Comparison of ENCODE assay signal across 26 cellular contexts in the genomic region with DNA sequence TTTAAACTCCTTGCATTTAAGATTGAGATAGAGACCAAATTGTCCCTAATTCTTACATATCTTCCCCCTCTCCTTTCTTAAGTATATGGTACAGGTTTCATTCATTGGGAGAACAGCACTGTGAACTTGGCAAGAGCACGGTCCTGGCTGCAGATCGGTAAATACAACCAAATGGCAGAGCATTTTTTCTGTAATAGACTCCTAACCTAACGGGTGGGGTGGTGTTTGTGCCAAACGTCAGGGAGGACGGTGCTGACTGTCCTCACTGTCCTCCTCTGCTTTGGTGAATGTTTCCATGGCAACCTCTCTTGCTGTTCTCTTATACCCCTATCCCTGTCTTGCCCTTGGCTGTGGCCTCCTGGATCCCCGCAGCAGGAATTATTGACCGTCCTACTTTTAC. TPM values are rescaled to one million over a fixed set of nuclear protein-coding genes. Genes with fewer than 3 reads are reported as not detected.
A peak's percentile ranks its signal among the peaks of the same experiment; 100 is the strongest.
DNase-seq lines count a peak whose midpoint lies in the region; ATAC-seq and TF ChIP-seq lines count a peak whose summit lies in the region.
"Had no signal": no experiment of that assay in that cellular context is flagged by ENCODE, and none has a peak within 500 bp of the region (broad histone marks: within the 10 kb centered on the region; RNA-seq: fewer than 3 reads in every experiment).

No MANE protein-coding gene starts in this region.

- H3K4me1 Mint-ChIP-seq in activated CD4-positive, alpha-beta T cell treated with anti-CD3 and anti-CD28 coated beads for 36 hours: no peaks in the 10 kb centered on the region
- H3K4me1 Mint-ChIP-seq: activated naive CD4-positive, alpha-beta T cell treated with anti-CD3 and anti-CD28 coated beads, Interleukin-2, amount 50 U/mL, for 24 hours; B cell; naive thymus-derived CD8-positive, alpha-beta T cell had no signal

- in situ Hi-C loops in gastrocnemius medialis (cut with MboI; ENCODE audit: low sequenced_read_pairs in 4 of 4): no loop called here

- ATAC-seq in gastrocnemius medialis: peak in 1 of 2 donors; percentile 18
- no peak for ATAC-seq in activated CD4-positive, alpha-beta T cell treated with anti-CD3 and anti-CD28 coated beads for 36 hours
- ATAC-seq: A549; activated CD8-positive, alpha-beta T cell treated with anti-CD3 and anti-CD28 coated beads, Interleukin-2, amount 10 ng/mL, durations not matched to agents 7 days and 5 days; naive thymus-derived CD8-positive, alpha-beta T cell had no signal

- no peaks in the 10 kb centered on the region for H3K9me3 Mint-ChIP-seq in activated CD4-positive, alpha-beta T cell treated with anti-CD3 and anti-CD28 coated beads for 36 hours (ENCODE audit: low read depth)
- H3K9me3 Mint-ChIP-seq: activated naive CD4-positive, alpha-beta T cell treated with anti-CD3 and anti-CD28 coated beads, Interleukin-2, amount 50 U/mL, for 24 hours; activated T-helper 2 cell treated with anti-CD3 and anti-CD28 coated beads, Interferon-gamma antibody, Interleukin-2, Interleukin-4, amounts not matched to agents 10 μg/mL and 5 μg/mL and 100 μg/mL, durations not matched to agents 14 hours and 24 hours and 36 hours had no signal

- POLR2A ChIA-PET in activated CD4-positive, alpha-beta T cell treated with anti-CD3 and anti-CD28 coated beads for 36 hours (lab: Charles Lee): no interaction called here
- POLR2A ChIA-PET in SK-N-SH (lab: Yijun Ruan, JAX): no interaction called here

- H3F3A ChIP-seq in SK-N-SH (replicated peaks; ENCODE audit: insufficient read depth): peaks cover 18% of the 10 kb centered on the region

- no peak overlapping the region for H3K4me2 ChIP-seq in SK-N-SH
- H3K4me2 ChIP-seq: A549 had no signal

- no peak for TF ChIP-seq EP300 in SK-N-SH (IDR thresholded peaks at IDR 0.05; ENCODE audit: borderline replicate concordance in 1 of 2, low read depth in 1 of 2, low read length in 1 of 2)

- DNase-seq in left ventricle myocardium inferior (no peak), cardiac septum (ENCODE audit: low spot score) (no peak), esophagus squamous epithelium (lab: John Stamatoyannopoulos, UW) (no peak), gastrocnemius medialis (no peak), NCI-H510A treated with DMSO at 0.1 percent for 48 hours (lab: John Stamatoyannopoulos, UW) (no peak), hepatic stellate cell (ENCODE audit: low spot score) (no peak), SK-N-SH (no peak)
- DNase-seq in activated CD4-positive, alpha-beta T cell treated with anti-CD3 and anti-CD28 coated beads for 36 hours: no peak
- DNase-seq: activated CD8-positive, alpha-beta T cell treated with anti-CD3 and anti-CD28 coated beads, Interleukin-2, amount 10 ng/mL, durations not matched to agents 7 days and 5 days; DMS53; GF-D8; H7; MG63; naive thymus-derived CD8-positive, alpha-beta T cell; NCI-H1105 treated with DMSO at 0.1 percent for 48 hours; NCI-H2029 treated with DMSO at 0.1 percent for 48 hours; NCI-H82; nucleus accumbens; spleen; T-helper 2 cell had no signal

- H3K27me3 ChIP-seq in left ventricle myocardium inferior (ENCODE audit: low read depth): no peaks in the 10 kb centered on the region
- H3K27me3 ChIP-seq in esophagus squamous epithelium: no peaks in the 10 kb centered on the region
- H3K27me3 ChIP-seq in gastrocnemius medialis: no peaks in the 10 kb centered on the region
- no peaks in the 10 kb centered on the region for H3K27me3 ChIP-seq in SK-N-SH (ENCODE audit: insufficient read depth)
- H3K27me3 ChIP-seq: MG63, spleen, testis had no signal

- H3K36me3 ChIP-seq in left ventricle myocardium inferior (no peaks in the 10 kb centered on the region), esophagus squamous epithelium (no peaks in the 10 kb centered on the region), gastrocnemius medialis (no peaks in the 10 kb centered on the region), SK-N-SH (replicated peaks in 1 of 2; ENCODE audit: control insufficient read depth in 1 of 2, insufficient read depth in 2 of 2, low read length in 1 of 2) (no peaks in the 10 kb centered on the region)
- H3K36me3 ChIP-seq: cardiac muscle cell, MG63, spleen had no signal

- H3K4me1 ChIP-seq in left ventricle myocardium inferior (peaks cover 58% of the 10 kb centered on the region), esophagus squamous epithelium (peaks cover 0 to 30% (median 10%) of the 10 kb centered on the region in 3 donors), gastrocnemius medialis (peaks cover 39 to 57% of the 10 kb centered on the region in 2 donors), SK-N-SH (ENCODE audit: control insufficient read depth in 1 of 2, insufficient read depth in 2 of 2, low read depth in 1 of 2, low read length in 1 of 2) (peaks cover 11 to 14% of the 10 kb centered on the region in 2 experiments; a peak in 3 of 4 replicates)
- H3K4me1 ChIP-seq: A549, spleen had no signal

- 71 to 86% methylated on average over 7 of the region's 7 CpGs for WGBS in esophagus squamous epithelium, 2 donors
- 93% methylated on average over 7 of the region's 7 CpGs for WGBS in SK-N-SH (ENCODE audit: low lambda C conversion rate)

- TF ChIP-seq RAD21 in SK-N-SH (IDR thresholded peaks at IDR 0.05; ENCODE audit: low read length): no peak

- H3K27ac ChIP-seq in left ventricle myocardium inferior (replicated peaks) (peak overlapping the region; percentile 25), esophagus squamous epithelium (peak overlapping the region; percentile 12 to 80 (median 66)), gastrocnemius medialis (peak overlapping the region; percentile 38 to 69 (median 56)), SK-N-SH (ENCODE audit: low read depth in 2 of 2, low read length in 1 of 2) (no peak overlapping the region)
- H3K27ac ChIP-seq: A549, cardiac muscle cell, testis had no signal

- TF ChIP-seq CTCF in left ventricle myocardium inferior (IDR thresholded peaks at IDR 0.05; ENCODE audit: borderline replicate concordance) (no peak), esophagus squamous epithelium (IDR thresholded peaks at IDR 0.05) (no peak), gastrocnemius medialis (IDR thresholded peaks at IDR 0.05 in 4 of 5, conservative IDR thresholded peaks at IDR 0.05 in 1 of 5) (no peak), SK-N-SH (IDR thresholded peaks at IDR 0.05) (no peak)

- intact Hi-C loops in left ventricle myocardium inferior (cut with micrococcal nuclease): no loop called here
- intact Hi-C loops in cardiac septum (cut with DNase I): no loop called here
- intact Hi-C loops in esophagus squamous epithelium (cut with DNase I): no loop called here
- intact Hi-C loops in gastrocnemius medialis (cut with DNase I; ENCODE audit: low total_unique reads): no loop called here
- intact Hi-C loops in activated CD4-positive, alpha-beta T cell treated with anti-CD3 and anti-CD28 coated beads for 36 hours (cut with DNase I, micrococcal nuclease): no loop called here

- no peaks in the 10 kb centered on the region for H3K9me2 ChIP-seq in SK-N-SH

- TF ChIP-seq POLR2A in esophagus squamous epithelium (IDR thresholded peaks at IDR 0.05) (no peak), gastrocnemius medialis (IDR thresholded peaks at IDR 0.05) (no peak)

- H3K9me3 ChIP-seq in left ventricle myocardium inferior (replicated peaks): no peaks in the 10 kb centered on the region
- no peaks in the 10 kb centered on the region for H3K9me3 ChIP-seq in esophagus squamous epithelium
- H3K9me3 ChIP-seq in gastrocnemius medialis: no peaks in the 10 kb centered on the region
- no peaks in the 10 kb centered on the region for H3K9me3 ChIP-seq in SK-N-SH
- H3K9me3 ChIP-seq: A549, MG63, spleen, testis had no signal

- H3K4me3 ChIP-seq in left ventricle myocardium inferior (no peak overlapping the region), esophagus squamous epithelium (no peak overlapping the region), gastrocnemius medialis (no peak overlapping the region), SK-N-SH (ENCODE audit: low read depth in 2 of 2, low read length in 1 of 2) (no peak overlapping the region)
- H3K4me3 ChIP-seq: A549, cardiac muscle cell, MG63, spleen, testis had no signal

- H3K27me3 Mint-ChIP-seq in activated CD4-positive, alpha-beta T cell treated with anti-CD3 and anti-CD28 coated beads for 36 hours: no peaks in the 10 kb centered on the region
- H3K27me3 Mint-ChIP-seq: activated naive CD4-positive, alpha-beta T cell treated with anti-CD3 and anti-CD28 coated beads, Interleukin-2, amount 50 U/mL, for 24 hours; B cell had no signal

- H4K20me1 ChIP-seq in SK-N-SH (ENCODE audit: insufficient read depth): no peaks in the 10 kb centered on the region

- CTCF ChIA-PET in activated CD4-positive, alpha-beta T cell treated with anti-CD3 and anti-CD28 coated beads for 36 hours (lab: Charles Lee): no interaction called here
- CTCF ChIA-PET in SK-N-SH (lab: Yijun Ruan, JAX): no interaction called here

- H3K9ac ChIP-seq in SK-N-SH: no peak overlapping the region

- H3K4me3 Mint-ChIP-seq in activated CD4-positive, alpha-beta T cell treated with anti-CD3 and anti-CD28 coated beads for 36 hours: no peak overlapping the region
- H3K4me3 Mint-ChIP-seq: activated CD8-positive, alpha-beta T cell treated with anti-CD3 and anti-CD28 coated beads, Interleukin-2, amount 10 ng/mL, durations not matched to agents 7 days and 5 days; activated naive CD4-positive, alpha-beta T cell treated with anti-CD3 and anti-CD28 coated beads, Interleukin-2, amount 50 U/mL, for 24 hours; B cell; naive thymus-derived CD8-positive, alpha-beta T cell had no signal

- no peak overlapping the region for H2AFZ ChIP-seq in SK-N-SH (ENCODE audit: low read depth)

- no peaks in the 10 kb centered on the region for H3K36me3 Mint-ChIP-seq in activated CD4-positive, alpha-beta T cell treated with anti-CD3 and anti-CD28 coated beads for 36 hours (ENCODE audit: low read depth)
- H3K36me3 Mint-ChIP-seq: activated naive CD4-positive, alpha-beta T cell treated with anti-CD3 and anti-CD28 coated beads, Interleukin-2, amount 50 U/mL, for 24 hours had no signal

- peaks cover 26% of the 10 kb centered on the region; the same call in 1 of the 2 replicates for H3K79me2 ChIP-seq in SK-N-SH (ENCODE audit: insufficient read depth)

- no peak overlapping the region for H3K27ac Mint-ChIP-seq in activated CD4-positive, alpha-beta T cell treated with anti-CD3 and anti-CD28 coated beads for 36 hours
- H3K27ac Mint-ChIP-seq: activated CD8-positive, alpha-beta T cell treated with anti-CD3 and anti-CD28 coated beads, Interleukin-2, amount 10 ng/mL, durations not matched to agents 7 days and 5 days; activated naive CD4-positive, alpha-beta T cell treated with anti-CD3 and anti-CD28 coated beads, Interleukin-2, amount 50 U/mL, for 24 hours; activated T-helper 2 cell treated with anti-CD3 and anti-CD28 coated beads, Interferon-gamma antibody, Interleukin-2, Interleukin-4, amounts not matched to agents 10 μg/mL and 5 μg/mL and 100 μg/mL, durations not matched to agents 14 hours and 24 hours and 36 hours; B cell; naive thymus-derived CD8-positive, alpha-beta T cell had no signal

RNA-seq across cellular contexts. Expression of a gene that starts 50.0 kb away (rescaled TPM):
- total RNA-seq in left ventricle myocardium inferior (39.6 TPM), cardiac septum (32.9 TPM), esophagus squamous epithelium (10 to 100 TPM in 1 of 4 donors, 1 to 10 TPM in 3; 1.8 to 11.3 (median 4.2) TPM), gastrocnemius medialis (10 to 100 TPM in 3 of 4 donors, 1 to 10 TPM in 1; 7.4 to 46.0 (median 11.4) TPM)
- total RNA-seq in activated CD4-positive, alpha-beta T cell treated with anti-CD3 and anti-CD28 coated beads for 36 hours: 1 to 10 TPM; 2.3 to 2.8 TPM
- polyA plus RNA-seq in SK-N-SH (2012; rRNA removed): 25.1 and 27.2 TPM in 2 replicates
- 15.8 and 19.4 TPM in 2 replicates for polyA plus RNA-seq in SK-N-SH (2012; cell fraction: cytosol; rRNA removed)
- 38.0 and 41.9 TPM in 2 replicates for polyA plus RNA-seq in SK-N-SH (2012; cell fraction: nucleus; rRNA removed)

Comparison
In these comparisons a context has a peak if more than half of its experiments do, and no peak if none do; other contexts are left out.
1. H3K27ac ChIP-seq: peak in left ventricle myocardium inferior (single experiment), esophagus squamous epithelium (4 of 4) and gastrocnemius medialis (4 of 4); none in SK-N-SH (0 of 2).